In the genomic region with DNA sequence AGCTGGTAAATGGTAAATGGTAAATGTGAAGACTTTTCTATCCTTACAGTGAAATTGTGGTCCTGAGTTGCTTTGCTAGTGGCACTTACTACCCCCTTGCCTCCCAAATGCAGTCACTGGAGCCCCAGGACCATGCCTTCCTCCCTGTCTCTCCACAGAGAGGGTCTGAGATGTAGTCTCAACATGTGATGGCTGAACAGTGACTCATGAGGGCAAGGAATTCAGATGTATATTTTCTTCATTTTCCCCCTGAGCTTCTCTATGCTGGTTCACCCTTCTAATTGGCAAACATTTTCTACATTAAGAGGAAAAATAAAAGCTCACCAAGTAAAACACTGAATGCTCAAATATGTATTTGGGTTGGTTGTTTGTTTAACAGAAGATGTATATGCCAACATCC, we compare ENCODE assay signal across 30 cellular contexts.
"Had no signal": no experiment of that assay in that cellular context is flagged by ENCODE, and none has a peak within 500 bp of the region (broad histone marks: within the 10 kb centered on the region; RNA-seq: fewer than 3 reads in every experiment).

No MANE protein-coding gene starts in this region.

- H3K27me3 ChIP-seq: left lung, pancreas had no signal

- H3K27ac Mint-ChIP-seq: naive thymus-derived CD4-positive, alpha-beta T cell; natural killer cell treated with Interleukin-12 subunit alpha and Interleukin-12 subunit beta and Interleukin-15 and Interleukin-18, amount 100 ng/mL, for 72 hours; stimulated activated naive B cell treated with anti-CD40 and anti-IgM and Interleukin-4, amounts not matched to agents 10 μg/mL and 1 μg/mL and 100 μg/mL, for 72 hours; stimulated activated naive CD8-positive, alpha-beta T cell treated with anti-CD3 and anti-CD28 coated beads, Interleukin-15, Interleukin-2, amounts not matched to agents 100 ng/mL and 50 ng/mL, for 24 hours had no signal

- H3K4me3 Mint-ChIP-seq: naive thymus-derived CD4-positive, alpha-beta T cell; natural killer cell treated with Interleukin-12 subunit alpha and Interleukin-12 subunit beta and Interleukin-15 and Interleukin-18, amount 100 ng/mL, for 72 hours; stimulated activated naive B cell treated with anti-CD40 and anti-IgM and Interleukin-4, amounts not matched to agents 10 μg/mL and 1 μg/mL and 100 μg/mL, for 72 hours; stimulated activated naive CD8-positive, alpha-beta T cell treated with anti-CD3 and anti-CD28 coated beads, Interleukin-15, Interleukin-2, amounts not matched to agents 100 ng/mL and 50 ng/mL, for 24 hours had no signal

- DNase-seq: hippocampal formation; kidney; left colon; left lung; lower lobe of right lung; mammary epithelial cell; midbrain; mucosa of descending colon; naive thymus-derived CD4-positive, alpha-beta T cell; pancreas; posterior cingulate gyrus; retina; right cardiac atrium; stimulated activated CD4-positive, alpha-beta T cell treated with anti-CD3 and anti-CD28 coated beads, Interleukin-12 subunit alpha, Interleukin-12 subunit beta, amount 100 ng/mL, for 4 hours; stimulated activated CD4-positive, alpha-beta T cell treated with anti-CD3 and anti-CD28 coated beads, Interleukin-15, amount 100 ng/mL, for 24 hours; stimulated activated CD4-positive, alpha-beta T cell treated with anti-CD3 and anti-CD28 coated beads, Interleukin-2, amount 100 ng/mL, for 24 hours; stimulated activated CD4-positive, alpha-beta T cell treated with anti-CD3 and anti-CD28 coated beads, Interleukin-4, amount 100 ng/mL, for 1 hour; stimulated activated naive B cell treated with anti-CD40 and anti-IgM and Interleukin-4, amounts not matched to agents 10 μg/mL and 1 μg/mL and 100 μg/mL, for 72 hours; tibial artery; trophoblast cell; upper lobe of right lung had no signal

- H3K4me1 Mint-ChIP-seq: naive thymus-derived CD4-positive, alpha-beta T cell; stimulated activated naive B cell treated with anti-CD40 and anti-IgM and Interleukin-4, amounts not matched to agents 10 μg/mL and 1 μg/mL and 100 μg/mL, for 72 hours had no signal

- H3K4me3 ChIP-seq: left lung, lower lobe of right lung, mucosa of descending colon, pancreas, prostate gland, skin epidermis, suprapubic skin, thoracic aorta, tibial artery, upper lobe of right lung had no signal

- H3K27ac ChIP-seq: left lung, lower lobe of right lung, pancreas, prostate gland, skin epidermis, suprapubic skin, thoracic aorta, tibial artery, upper lobe of right lung had no signal

- H3K36me3 Mint-ChIP-seq: naive thymus-derived CD4-positive, alpha-beta T cell; natural killer cell treated with Interleukin-12 subunit alpha and Interleukin-12 subunit beta and Interleukin-15 and Interleukin-18, amount 100 ng/mL, for 72 hours; stimulated activated naive B cell treated with anti-CD40 and anti-IgM and Interleukin-4, amounts not matched to agents 10 μg/mL and 1 μg/mL and 100 μg/mL, for 72 hours had no signal

- H3K9me3 Mint-ChIP-seq: natural killer cell treated with Interleukin-12 subunit alpha and Interleukin-12 subunit beta and Interleukin-15 and Interleukin-18, amount 100 ng/mL, for 72 hours; stimulated activated naive CD8-positive, alpha-beta T cell treated with anti-CD3 and anti-CD28 coated beads, Interleukin-15, Interleukin-2, amounts not matched to agents 100 ng/mL and 50 ng/mL, for 24 hours had no signal

- H3K9me3 ChIP-seq: left lung, lower lobe of right lung, mucosa of descending colon, pancreas, prostate gland, suprapubic skin, thoracic aorta, upper lobe of right lung had no signal

- FAIRE-seq: islet of Langerhans, kidney, pancreas, urothelium cell line had no signal

- ATAC-seq: left lung; lower lobe of right lung; mucosa of descending colon; naive thymus-derived CD4-positive, alpha-beta T cell; pancreas; right cardiac atrium; sciatic nerve; stimulated activated naive B cell treated with anti-CD40 and anti-IgM and Interleukin-4, amounts not matched to agents 10 μg/mL and 1 μg/mL and 100 μg/mL, for 72 hours; upper lobe of right lung had no signal

- H3K4me1 ChIP-seq: left lung, lower lobe of right lung, pancreas, prostate gland, suprapubic skin, tibial artery, upper lobe of right lung had no signal

- H3K36me3 ChIP-seq: left lung, lower lobe of right lung, pancreas, prostate gland, suprapubic skin, thoracic aorta, tibial artery, upper lobe of right lung had no signal
